ENCODE assay signal across 1 cellular context in the genomic region with DNA sequence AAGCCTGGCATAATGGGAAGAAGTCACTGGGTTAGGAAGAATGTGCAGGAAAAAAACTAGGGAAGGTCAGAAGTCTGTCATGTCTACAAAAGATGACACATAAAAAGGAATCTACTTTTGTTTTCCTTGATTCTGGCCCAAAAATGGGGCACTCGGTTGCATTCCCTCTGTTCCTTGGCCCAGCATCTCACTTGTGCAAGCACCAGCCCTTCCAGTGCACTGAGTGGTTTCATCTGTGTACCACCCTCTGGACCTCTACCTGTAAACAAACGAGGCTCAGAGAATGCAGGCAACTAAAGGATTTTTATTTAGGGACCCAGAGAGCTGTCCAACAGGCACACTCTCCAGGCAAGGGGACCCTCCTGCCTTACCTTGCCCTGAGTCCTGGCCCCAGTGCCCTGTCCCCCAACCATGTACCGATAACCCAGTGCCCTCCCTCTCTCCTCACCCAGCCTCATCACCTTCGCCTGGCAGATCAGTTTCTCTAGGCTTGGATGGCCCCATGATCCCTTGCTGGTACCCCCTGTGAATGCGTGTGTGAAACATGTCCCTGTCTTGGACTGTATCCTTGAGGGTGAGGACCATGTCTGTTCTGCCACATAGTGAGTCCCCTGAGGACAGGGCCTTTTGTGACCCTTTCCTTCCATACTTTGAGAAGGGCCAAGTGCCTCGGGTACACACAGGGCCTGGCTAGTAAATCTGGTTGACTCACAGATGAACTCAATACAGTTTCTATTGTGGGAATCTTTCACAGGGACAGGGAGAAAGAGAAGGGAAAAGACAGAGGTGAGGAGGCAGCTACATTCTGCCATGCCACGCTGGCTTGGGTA.
TF ChIP-seq lines count a peak whose summit lies in the region.

No MANE protein-coding gene starts in this region.

TF ChIP-seq in SK-N-SH treated with all-trans-retinoic acid at 6 μM for 48 hours, 23 proteins besides CTCF, POLR2A, EP300 and RAD21 (continued from another document):
- TF ChIP-seq CREB5 (CRISPR knock-in tag; IDR thresholded peaks at IDR 0.05; ENCODE audit: low read depth) (no peak), CSDC2 (CRISPR knock-in tag; IDR thresholded peaks at IDR 0.05) (no peak), ZNF8 (CRISPR knock-in tag; IDR thresholded peaks at IDR 0.05) (no peak), ESRRG (CRISPR knock-in tag; IDR thresholded peaks at IDR 0.05) (no peak), GLIS3 (CRISPR knock-in tag; IDR thresholded peaks at IDR 0.05) (no peak)
